ENCODE assay signal across 11 cellular contexts in genomic region chr9:70574222-70574837, GRCh38.
DNase-seq lines count a peak whose midpoint lies in the region; ATAC-seq and TF ChIP-seq lines count a peak whose summit lies in the region.
"Had no signal": no experiment of that assay in that cellular context is flagged by ENCODE, and none has a peak within 500 bp of the region (broad histone marks: within the 10 kb centered on the region; RNA-seq: fewer than 3 reads in every experiment).

No MANE protein-coding gene starts in this region.

- H3K4me1 Mint-ChIP-seq in nephron progenitor cell, result peaks cover 14% of the 10 kb centered on the region
- H3K4me1 Mint-ChIP-seq in activated CD8-positive, alpha-beta T cell treated with anti-CD3 and anti-CD28 coated beads, Interleukin-2, amount 10 ng/mL, durations not matched to agents 7 days and 5 days (ENCODE audit: low read depth), result no peaks in the 10 kb centered on the region

- ATAC-seq in GM19452 (IDR thresholded peaks at IDR 0.05; ENCODE audit: unreplicated experiment) (no peak), HG02970 (IDR thresholded peaks at IDR 0.05; ENCODE audit: low FRiP score, unreplicated experiment) (no peak)
- no peak for ATAC-seq in activated CD8-positive, alpha-beta T cell treated with anti-CD3 and anti-CD28 coated beads, Interleukin-2, amount 10 ng/mL, durations not matched to agents 7 days and 5 days
- ATAC-seq: Panc1 had no signal

- H3K27me3 Mint-ChIP-seq in nephron progenitor cell (ENCODE audit: low read depth, poor library complexity), result peaks cover 12% of the 10 kb centered on the region
- no peaks in the 10 kb centered on the region for H3K27me3 Mint-ChIP-seq in activated CD8-positive, alpha-beta T cell treated with anti-CD3 and anti-CD28 coated beads, Interleukin-2, amount 10 ng/mL, durations not matched to agents 7 days and 5 days (ENCODE audit: low read depth)
- H3K27me3 Mint-ChIP-seq: activated naive CD8-positive, alpha-beta T cell treated with anti-CD3 and anti-CD28 coated beads for 36 hours had no signal

- no peak overlapping the region for H3K4me3 Mint-ChIP-seq in nephron progenitor cell
- H3K4me3 Mint-ChIP-seq in activated CD8-positive, alpha-beta T cell treated with anti-CD3 and anti-CD28 coated beads, Interleukin-2, amount 10 ng/mL, durations not matched to agents 7 days and 5 days, result no peak overlapping the region
- H3K4me3 Mint-ChIP-seq: activated naive CD8-positive, alpha-beta T cell treated with anti-CD3 and anti-CD28 coated beads for 36 hours had no signal

- in situ Hi-C loops in SK-MEL-5 (cut with HindIII; ENCODE audit: low pct_unique_long_range_greater_than_20kb, low sequenced_read_pairs), result no loop called here

- TF ChIP-seq CTCF in fibroblast of the aortic adventitia (IDR thresholded peaks at IDR 0.05; ENCODE audit: insufficient read depth, low read length) (peak; percentile 8), nephron progenitor cell (IDR thresholded peaks at IDR 0.05) (no peak)

- peak overlapping the region; percentile 52 for H3K27ac Mint-ChIP-seq in nephron progenitor cell
- no peak overlapping the region for H3K27ac Mint-ChIP-seq in activated CD8-positive, alpha-beta T cell treated with anti-CD3 and anti-CD28 coated beads, Interleukin-2, amount 10 ng/mL, durations not matched to agents 7 days and 5 days
- H3K27ac Mint-ChIP-seq: activated naive CD8-positive, alpha-beta T cell treated with anti-CD3 and anti-CD28 coated beads for 36 hours had no signal

- no peaks in the 10 kb centered on the region for H3K36me3 Mint-ChIP-seq in nephron progenitor cell (ENCODE audit: low read depth)
- no peaks in the 10 kb centered on the region for H3K36me3 Mint-ChIP-seq in activated CD8-positive, alpha-beta T cell treated with anti-CD3 and anti-CD28 coated beads, Interleukin-2, amount 10 ng/mL, durations not matched to agents 7 days and 5 days (ENCODE audit: low read depth)
- H3K36me3 Mint-ChIP-seq: activated naive CD8-positive, alpha-beta T cell treated with anti-CD3 and anti-CD28 coated beads for 36 hours had no signal

- POLR2A ChIA-PET in activated CD8-positive, alpha-beta T cell treated with anti-CD3 and anti-CD28 coated beads, Interleukin-2, amount 10 ng/mL, durations not matched to agents 7 days and 5 days (lab: Charles Lee), result interaction anchor here (0.6 kb wide), 1 partner anchor 13 kb away, joined by 5 read pairs; no protein-coding TSS in a partner anchor

- DNase-seq in AG08395 (ENCODE audit: low spot score), result peak; percentile 28
- peak; percentile 51 for DNase-seq in SK-MEL-5 (ENCODE audit: low read depth, low spot score)
- DNase-seq in fibroblast of the aortic adventitia (ENCODE audit: low read depth), result peak; percentile 88
- no peak for DNase-seq in nephron progenitor cell
- DNase-seq in activated CD4-positive, alpha-beta T cell treated with anti-CD3 and anti-CD28 coated beads, Interleukin-2, amount 50 U/mL, for 1 hour, result no peak
- DNase-seq in activated CD8-positive, alpha-beta T cell treated with anti-CD3 and anti-CD28 coated beads, Interleukin-2, amount 10 ng/mL, durations not matched to agents 7 days and 5 days, result no peak
- DNase-seq: activated naive CD8-positive, alpha-beta T cell treated with anti-CD3 and anti-CD28 coated beads for 36 hours; right lobe of liver had no signal

- CTCF ChIA-PET in activated CD8-positive, alpha-beta T cell treated with anti-CD3 and anti-CD28 coated beads, Interleukin-2, amount 10 ng/mL, durations not matched to agents 7 days and 5 days (lab: Charles Lee), result interaction anchor here (1.0 to 3.0 kb wide), 2 partner anchors 10 to 28 kb away, joined by 3 to 15 read pairs; no protein-coding TSS in a partner anchor

- H3K4me3 ChIP-seq in fibroblast of the aortic adventitia (ENCODE audit: low read depth, low read length), result no peak overlapping the region
- H3K4me3 ChIP-seq: right lobe of liver had no signal

- H3K9me3 Mint-ChIP-seq in nephron progenitor cell, result no peaks in the 10 kb centered on the region
- H3K9me3 Mint-ChIP-seq in activated CD8-positive, alpha-beta T cell treated with anti-CD3 and anti-CD28 coated beads, Interleukin-2, amount 10 ng/mL, durations not matched to agents 7 days and 5 days (ENCODE audit: insufficient read depth), result no peaks in the 10 kb centered on the region
- H3K9me3 Mint-ChIP-seq: activated naive CD8-positive, alpha-beta T cell treated with anti-CD3 and anti-CD28 coated beads for 36 hours had no signal

Comparison
In these comparisons a context has a peak if more than half of its experiments do, and no peak if none do; other contexts are left out.
1. DNase-seq: peak in AG08395 (single experiment), SK-MEL-5 (single experiment) and fibroblast of the aortic adventitia (single experiment); none in nephron progenitor cell (single experiment), activated CD4-positive, alpha-beta T cell treated with anti-CD3 and anti-CD28 coated beads, Interleukin-2, amount 50 U/mL, for 1 hour (single experiment) and activated CD8-positive, alpha-beta T cell treated with anti-CD3 and anti-CD28 coated beads, Interleukin-2, amount 10 ng/mL, durations not matched to agents 7 days and 5 days (single experiment).